Comparison of ENCODE assay signal across 22 cellular contexts in genomic region chr2:233164117-233164516, GRCh38.
A peak's percentile ranks its signal among the peaks of the same experiment; 100 is the strongest.
DNase-seq lines count a peak whose midpoint lies in the region; ATAC-seq and TF ChIP-seq lines count a peak whose summit lies in the region.
"Had no signal": no experiment of that assay in that cellular context is flagged by ENCODE, and none has a peak within 500 bp of the region (broad histone marks: within the 10 kb centered on the region; RNA-seq: fewer than 3 reads in every experiment).

No MANE protein-coding gene starts in this region.

- H3K36me3 Mint-ChIP-seq in CD14-positive monocyte (peaks cover 56 to 59% of the 10 kb centered on the region in 2 donors), nephron (ENCODE audit: low read depth) (no peaks in the 10 kb centered on the region)

- H3K27me3 Mint-ChIP-seq in CD14-positive monocyte (ENCODE audit: low read depth in 3 of 3) (peaks cover 0 to 6% (median 0%) of the 10 kb centered on the region in 3 donors), nephron (ENCODE audit: low read depth) (no peaks in the 10 kb centered on the region)
- H3K27me3 Mint-ChIP-seq: activated CD4-positive, alpha-beta T cell treated with anti-CD3 and anti-CD28 coated beads, Interleukin-2, amount 10 ng/mL, durations not matched to agents 24 days and 14 days; T-helper 17 cell had no signal

- no peak for DNase-seq in A673 (ENCODE audit: low spot score)
- DNase-seq in CD14-positive monocyte (ENCODE audit: low spot score): peak; percentile 6
- no peak for DNase-seq in SJCRH30
- DNase-seq in hepatocyte (ENCODE audit: low spot score): no peak
- DNase-seq in medulla oblongata (ENCODE audit: extremely low spot score): no peak
- DNase-seq: activated CD4-positive, alpha-beta T cell treated with anti-CD3 and anti-CD28 coated beads, Interleukin-2, amount 10 ng/mL, durations not matched to agents 24 days and 14 days; activated CD8-positive, alpha-beta memory T cell treated with anti-CD3 and anti-CD28 coated beads, Interleukin-2, amount 50 U/mL, for 48 hours; DMS153; dorsolateral prefrontal cortex; glutamatergic neuron; HFFc6; kidney glomerular epithelial cell; mammary epithelial cell; NCI-H1436; NCI-H510A treated with DMSO at 0.1 percent for 48 hours; occipital lobe; PC-9; SHP77 treated with DMSO at 0.1 percent for 48 hours; T-helper 17 cell had no signal

- no TSS peak for BruUV-seq in A673 (replicated peaks; lab: Mats Ljungman, UMichigan)

- H3K4me1 Mint-ChIP-seq in CD14-positive monocyte (peaks cover 4% of the 10 kb centered on the region), nephron (peaks cover 7% of the 10 kb centered on the region)
- H3K4me1 Mint-ChIP-seq: activated CD4-positive, alpha-beta T cell treated with anti-CD3 and anti-CD28 coated beads, Interleukin-2, amount 10 ng/mL, durations not matched to agents 24 days and 14 days had no signal

- CTCF ChIA-PET in A673 (lab: Charles Lee): no interaction called here

- peak overlapping the region; percentile 76 for H3K27ac ChIP-seq in A673 (ENCODE audit: low read depth, low read length, poor library complexity, severe bottlenecking)
- peak overlapping the region; percentile 53 for H3K27ac ChIP-seq in SJCRH30
- no peak overlapping the region for H3K27ac ChIP-seq in hepatocyte
- H3K27ac ChIP-seq: dorsolateral prefrontal cortex, suprapubic skin had no signal

- H3K36me3 ChIP-seq in A673 (ENCODE audit: insufficient read depth, low read length, poor library complexity, severe bottlenecking) (no peaks in the 10 kb centered on the region), SJCRH30 (no peaks in the 10 kb centered on the region), hepatocyte (replicated peaks; ENCODE audit: insufficient read depth, low read depth) (no peaks in the 10 kb centered on the region)

- H3K4me1 ChIP-seq in A673 (ENCODE audit: insufficient read depth, low read length, poor library complexity, severe bottlenecking): peaks cover 37% of the 10 kb centered on the region
- H3K4me1 ChIP-seq in SJCRH30: peaks cover 4% of the 10 kb centered on the region; the same call in 1 of the 2 replicates
- no peaks in the 10 kb centered on the region for H3K4me1 ChIP-seq in hepatocyte (ENCODE audit: insufficient read depth)
- H3K4me1 ChIP-seq: suprapubic skin had no signal

- intact Hi-C loops in A673 (cut with micrococcal nuclease; ENCODE audit: unreplicated experiment): no loop called here
- intact Hi-C loops in CD14-positive monocyte (cut with micrococcal nuclease): no loop called here

- H3K27ac Mint-ChIP-seq in CD14-positive monocyte (peak overlapping the region in 1 of 7 donors; percentile 26), nephron (peak overlapping the region in 2 of 3 experiments; percentile 64 to 86)
- H3K27ac Mint-ChIP-seq: activated CD4-positive, alpha-beta T cell treated with anti-CD3 and anti-CD28 coated beads, Interleukin-2, amount 10 ng/mL, durations not matched to agents 24 days and 14 days; HFFc6; T-helper 17 cell had no signal

- H3K4me3 Mint-ChIP-seq in CD14-positive monocyte (no peak overlapping the region), nephron (no peak overlapping the region)
- H3K4me3 Mint-ChIP-seq: activated CD4-positive, alpha-beta T cell treated with anti-CD3 and anti-CD28 coated beads, Interleukin-2, amount 10 ng/mL, durations not matched to agents 24 days and 14 days; HFFc6; T-helper 17 cell had no signal

- no peaks in the 10 kb centered on the region for H3K27me3 ChIP-seq in A673 (replicated peaks; ENCODE audit: insufficient read depth, low read depth, low read length, poor library complexity)
- no peaks in the 10 kb centered on the region for H3K27me3 ChIP-seq in SJCRH30
- H3K27me3 ChIP-seq in hepatocyte: no peaks in the 10 kb centered on the region
- H3K27me3 ChIP-seq: dorsolateral prefrontal cortex, suprapubic skin had no signal

- no peak for ATAC-seq in GM21717 (IDR thresholded peaks at IDR 0.05; ENCODE audit: unreplicated experiment)
- ATAC-seq: T-helper 17 cell had no signal

- H4K20me1 ChIP-seq in hepatocyte (ENCODE audit: insufficient read depth, poor library complexity, severe bottlenecking): no peaks in the 10 kb centered on the region

- no peaks in the 10 kb centered on the region for H3K79me2 ChIP-seq in hepatocyte

- no peak for TF ChIP-seq CTCF in A673 (conservative IDR thresholded peaks at IDR 0.05; ENCODE audit: low read depth, low read length)
- no peak for TF ChIP-seq CTCF in CD14-positive monocyte (IDR thresholded peaks at IDR 0.05)
- no peak for TF ChIP-seq CTCF in nephron (IDR thresholded peaks at IDR 0.05; ENCODE audit: unreplicated experiment in 3 of 3)
- no peak for TF ChIP-seq CTCF in hepatocyte (IDR thresholded peaks at IDR 0.05; ENCODE audit: poor library complexity)

- WGBS in hepatocyte (ENCODE audit: low lambda C conversion rate, missing lambda C conversion rate): 93% methylated on average over 18 of the region's 18 CpGs

- no peaks in the 10 kb centered on the region for H3K9me3 Mint-ChIP-seq in CD14-positive monocyte
- no peaks in the 10 kb centered on the region for H3K9me3 Mint-ChIP-seq in nephron
- H3K9me3 Mint-ChIP-seq: activated CD4-positive, alpha-beta T cell treated with anti-CD3 and anti-CD28 coated beads, Interleukin-2, amount 10 ng/mL, durations not matched to agents 24 days and 14 days; HFFc6 had no signal

- no peak overlapping the region for H3K4me2 ChIP-seq in hepatocyte
- H3K4me2 ChIP-seq: PC-9 had no signal

- POLR2A ChIA-PET in A673 (lab: Charles Lee; ENCODE audit: low non-redundant PET): no interaction called here

- H3K9me3 ChIP-seq in A673 (ENCODE audit: low read depth, low read length, poor library complexity, severe bottlenecking) (no peaks in the 10 kb centered on the region), SJCRH30 (replicated peaks) (no peaks in the 10 kb centered on the region), hepatocyte (ENCODE audit: low read depth) (no peaks in the 10 kb centered on the region)
- H3K9me3 ChIP-seq: suprapubic skin had no signal

- H3K9me2 ChIP-seq in hepatocyte (replicated peaks; ENCODE audit: insufficient read depth): no peaks in the 10 kb centered on the region

- H3K4me3 ChIP-seq in A673 (ENCODE audit: low read depth, low read length, poor library complexity, severe bottlenecking) (peak overlapping the region; percentile 7), SJCRH30 (peak overlapping the region; percentile 47), hepatocyte (no peak overlapping the region)
- H3K4me3 ChIP-seq: dorsolateral prefrontal cortex, PC-9, suprapubic skin had no signal

- no peak overlapping the region for H2AFZ ChIP-seq in hepatocyte
- H2AFZ ChIP-seq: PC-9 had no signal
